ENCODE assay signal across 1 cellular context in genomic region chr22:23511627-23512347, GRCh38.
TF ChIP-seq lines count a peak whose summit lies in the region.

No MANE protein-coding gene starts in this region.

TF ChIP-seq in IMR-90, 13 proteins besides CTCF, POLR2A, EP300 and RAD21 (continued from another document):
- TF ChIP-seq USF2 (IDR thresholded peaks at IDR 0.05; ENCODE audit: low read depth, low read length) (no peak), ELK1 (IDR thresholded peaks at IDR 0.05; ENCODE audit: borderline replicate concordance, low read depth, low read length) (no peak), MXI1 (IDR thresholded peaks at IDR 0.05; ENCODE audit: borderline replicate concordance, low read depth, low read length) (no peak), BHLHE40 (IDR thresholded peaks at IDR 0.05; ENCODE audit: low read depth, low read length) (no peak), RFX5 (IDR thresholded peaks at IDR 0.05; ENCODE audit: low read depth, low read length) (no peak), NFE2L2 (IDR thresholded peaks at IDR 0.05; ENCODE audit: low read depth, low read length) (no peak), SMC3 (IDR thresholded peaks at IDR 0.05; ENCODE audit: low read depth, low read length) (no peak), RCOR1 (IDR thresholded peaks at IDR 0.05; ENCODE audit: insufficient replicate concordance, low read length) (no peak), MAFK (IDR thresholded peaks at IDR 0.05; ENCODE audit: low read depth, low read length) (no peak), CEBPB (IDR thresholded peaks at IDR 0.05; ENCODE audit: low read depth, low read length) (no peak), MAZ (IDR thresholded peaks at IDR 0.05; ENCODE audit: borderline replicate concordance, low read depth, low read length) (no peak), FOS (IDR thresholded peaks at IDR 0.05; ENCODE audit: low read depth, low read length) (no peak)
